In the genomic region with DNA sequence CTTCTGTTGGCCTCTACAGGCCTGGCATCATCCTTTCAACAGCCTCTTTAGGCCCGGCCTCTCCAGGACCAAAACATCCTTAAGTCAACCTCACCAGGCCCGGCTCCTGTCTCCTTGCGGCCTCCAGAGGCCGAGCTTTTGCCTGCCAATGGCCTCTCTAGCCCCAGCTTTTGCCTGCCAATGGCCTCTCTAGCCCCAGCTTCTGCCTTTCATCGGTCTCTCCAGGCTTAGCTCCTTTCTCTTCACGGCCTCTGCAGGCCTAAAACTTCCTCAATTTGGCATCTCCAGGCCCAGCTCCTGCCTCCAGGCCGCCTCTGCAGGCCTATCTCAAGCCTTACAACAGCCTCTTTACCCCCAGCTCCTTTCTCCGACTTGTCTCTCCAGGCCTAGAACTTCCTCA, we compare ENCODE assay signal across 29 cellular contexts. TPM values are rescaled to one million over a fixed set of nuclear protein-coding genes. Genes with fewer than 3 reads are reported as not detected.
DNase-seq lines count a peak whose midpoint lies in the region; ATAC-seq and TF ChIP-seq lines count a peak whose summit lies in the region.
"Had no signal": no experiment of that assay in that cellular context is flagged by ENCODE, and none has a peak within 500 bp of the region (broad histone marks: within the 10 kb centered on the region; RNA-seq: fewer than 3 reads in every experiment).

No MANE protein-coding gene starts in this region.

- no peaks in the 10 kb centered on the region for H3K9me3 Mint-ChIP-seq in activated naive CD8-positive, alpha-beta T cell treated with anti-CD3 and anti-CD28 coated beads, Interleukin-2, amount 10 ng/mL, durations not matched to agents 7 days and 5 days
- no peaks in the 10 kb centered on the region for H3K9me3 Mint-ChIP-seq in activated naive CD8-positive, alpha-beta T cell treated with anti-CD3 and anti-CD28 coated beads for 36 hours
- H3K9me3 Mint-ChIP-seq in endothelial cell (ENCODE audit: unreplicated experiment) (no peaks in the 10 kb centered on the region), type B pancreatic cell (no peaks in the 10 kb centered on the region)
- H3K9me3 Mint-ChIP-seq: activated naive CD4-positive, alpha-beta T cell treated with anti-CD3 and anti-CD28 coated beads, Interleukin-2, amount 10 ng/mL, durations not matched to agents 7 days and 5 days; T-cell had no signal

- H3K9me3 ChIP-seq in heart right ventricle (no peaks in the 10 kb centered on the region), sigmoid colon (no peaks in the 10 kb centered on the region)
- H3K9me3 ChIP-seq: colonic mucosa, esophagus muscularis mucosa, MG63, SJSA1, stomach, thyroid gland had no signal

- 90 to 91% methylated on average over 8 of the region's 8 CpGs for WGBS in heart right ventricle, 2 donors
- WGBS in sigmoid colon, 2 donors: 90 to 94% methylated on average over 8 of the region's 8 CpGs

- no peak for TF ChIP-seq EP300 in sigmoid colon (IDR thresholded peaks at IDR 0.05)

- H3K4me1 Mint-ChIP-seq in activated naive CD8-positive, alpha-beta T cell treated with anti-CD3 and anti-CD28 coated beads, Interleukin-2, amount 10 ng/mL, durations not matched to agents 7 days and 5 days: peaks cover 4% of the 10 kb centered on the region
- no peaks in the 10 kb centered on the region for H3K4me1 Mint-ChIP-seq in activated naive CD8-positive, alpha-beta T cell treated with anti-CD3 and anti-CD28 coated beads for 36 hours
- H3K4me1 Mint-ChIP-seq in endothelial cell (ENCODE audit: unreplicated experiment) (peaks cover 5% of the 10 kb centered on the region), type B pancreatic cell (ENCODE audit: unreplicated experiment) (no peaks in the 10 kb centered on the region)
- H3K4me1 Mint-ChIP-seq: activated naive CD4-positive, alpha-beta T cell treated with anti-CD3 and anti-CD28 coated beads, Interleukin-2, amount 10 ng/mL, durations not matched to agents 7 days and 5 days; B cell; T-cell had no signal

- POLR2A ChIA-PET in activated naive CD8-positive, alpha-beta T cell treated with anti-CD3 and anti-CD28 coated beads, Interleukin-2, amount 10 ng/mL, durations not matched to agents 7 days and 5 days (lab: Charles Lee): no interaction called here

- H3K4me3 ChIP-seq in heart right ventricle: no peak overlapping the region
- H3K4me3 ChIP-seq in sigmoid colon: no peak overlapping the region
- H3K4me3 ChIP-seq: colonic mucosa, esophagus muscularis mucosa, MG63, SJSA1, stomach, thyroid gland had no signal

- ATAC-seq in activated naive CD8-positive, alpha-beta T cell treated with anti-CD3 and anti-CD28 coated beads, Interleukin-2, amount 10 ng/mL, durations not matched to agents 7 days and 5 days (ENCODE audit: low read depth): no peak
- ATAC-seq in heart right ventricle: no peak
- ATAC-seq: activated CD4-positive, CD25-positive, alpha-beta regulatory T cell treated with anti-CD3 and anti-CD28 coated beads, Interleukin-2, amount 50 U/mL, for 24 hours; foreskin keratinocyte; T-cell had no signal

- no peak for TF ChIP-seq CTCF in endothelial cell (IDR thresholded peaks at IDR 0.05; ENCODE audit: unreplicated experiment)
- TF ChIP-seq CTCF in type B pancreatic cell (conservative IDR thresholded peaks at IDR 0.05): no peak
- no peak for TF ChIP-seq CTCF in heart right ventricle (IDR thresholded peaks at IDR 0.05)
- TF ChIP-seq CTCF in sigmoid colon (IDR thresholded peaks at IDR 0.05): no peak

- no peaks in the 10 kb centered on the region for H3K27me3 Mint-ChIP-seq in activated naive CD8-positive, alpha-beta T cell treated with anti-CD3 and anti-CD28 coated beads, Interleukin-2, amount 10 ng/mL, durations not matched to agents 7 days and 5 days
- H3K27me3 Mint-ChIP-seq in activated naive CD8-positive, alpha-beta T cell treated with anti-CD3 and anti-CD28 coated beads for 36 hours: no peaks in the 10 kb centered on the region
- H3K27me3 Mint-ChIP-seq in endothelial cell (ENCODE audit: unreplicated experiment) (peaks cover 6% of the 10 kb centered on the region), type B pancreatic cell (no peaks in the 10 kb centered on the region)
- H3K27me3 Mint-ChIP-seq: activated naive CD4-positive, alpha-beta T cell treated with anti-CD3 and anti-CD28 coated beads, Interleukin-2, amount 10 ng/mL, durations not matched to agents 7 days and 5 days; B cell; T-cell had no signal

- no peak for TF ChIP-seq POLR2A in sigmoid colon (IDR thresholded peaks at IDR 0.05)

- H3K36me3 Mint-ChIP-seq in activated naive CD8-positive, alpha-beta T cell treated with anti-CD3 and anti-CD28 coated beads, Interleukin-2, amount 10 ng/mL, durations not matched to agents 7 days and 5 days: no peaks in the 10 kb centered on the region
- no peaks in the 10 kb centered on the region for H3K36me3 Mint-ChIP-seq in activated naive CD8-positive, alpha-beta T cell treated with anti-CD3 and anti-CD28 coated beads for 36 hours
- peaks cover 27% of the 10 kb centered on the region for H3K36me3 Mint-ChIP-seq in endothelial cell (ENCODE audit: low read depth, unreplicated experiment)
- no peaks in the 10 kb centered on the region for H3K36me3 Mint-ChIP-seq in type B pancreatic cell
- H3K36me3 Mint-ChIP-seq: activated naive CD4-positive, alpha-beta T cell treated with anti-CD3 and anti-CD28 coated beads, Interleukin-2, amount 10 ng/mL, durations not matched to agents 7 days and 5 days; T-cell had no signal

- H3K27me3 ChIP-seq in heart right ventricle: no peaks in the 10 kb centered on the region
- H3K27me3 ChIP-seq in sigmoid colon: no peaks in the 10 kb centered on the region
- H3K27me3 ChIP-seq: colonic mucosa, esophagus muscularis mucosa, foreskin keratinocyte, MG63, SJSA1, stomach, thyroid gland had no signal

- H3K4me3 Mint-ChIP-seq in activated naive CD8-positive, alpha-beta T cell treated with anti-CD3 and anti-CD28 coated beads, Interleukin-2, amount 10 ng/mL, durations not matched to agents 7 days and 5 days: no peak overlapping the region
- no peak overlapping the region for H3K4me3 Mint-ChIP-seq in activated naive CD8-positive, alpha-beta T cell treated with anti-CD3 and anti-CD28 coated beads for 36 hours
- H3K4me3 Mint-ChIP-seq in endothelial cell (ENCODE audit: unreplicated experiment): no peak overlapping the region
- no peak overlapping the region for H3K4me3 Mint-ChIP-seq in type B pancreatic cell
- H3K4me3 Mint-ChIP-seq: activated naive CD4-positive, alpha-beta T cell treated with anti-CD3 and anti-CD28 coated beads, Interleukin-2, amount 10 ng/mL, durations not matched to agents 7 days and 5 days; B cell; T-cell had no signal

- H3K27ac Mint-ChIP-seq in activated naive CD8-positive, alpha-beta T cell treated with anti-CD3 and anti-CD28 coated beads, Interleukin-2, amount 10 ng/mL, durations not matched to agents 7 days and 5 days: peak overlapping the region; percentile 20
- no peak overlapping the region for H3K27ac Mint-ChIP-seq in activated naive CD8-positive, alpha-beta T cell treated with anti-CD3 and anti-CD28 coated beads for 36 hours
- H3K27ac Mint-ChIP-seq in endothelial cell (ENCODE audit: unreplicated experiment): peak overlapping the region; percentile 31
- H3K27ac Mint-ChIP-seq in type B pancreatic cell: peak overlapping the region; percentile 35
- H3K27ac Mint-ChIP-seq: activated naive CD4-positive, alpha-beta T cell treated with anti-CD3 and anti-CD28 coated beads, Interleukin-2, amount 10 ng/mL, durations not matched to agents 7 days and 5 days; B cell; T-cell had no signal

- intact Hi-C loops in heart right ventricle (cut with DNase I) (no loop called here), sigmoid colon (cut with DNase I) (no loop called here)

- peaks cover 0 to 14% (median 0%) of the 10 kb centered on the region in 9 donors for H3K36me3 ChIP-seq in heart right ventricle
- H3K36me3 ChIP-seq in sigmoid colon: no peaks in the 10 kb centered on the region
- H3K36me3 ChIP-seq: colonic mucosa, MG63, SJSA1 had no signal

- no peak for DNase-seq in activated naive CD8-positive, alpha-beta T cell treated with anti-CD3 and anti-CD28 coated beads, Interleukin-2, amount 10 ng/mL, durations not matched to agents 7 days and 5 days
- no peak for DNase-seq in activated naive CD8-positive, alpha-beta T cell treated with anti-CD3 and anti-CD28 coated beads for 36 hours
- peak; percentile 14 for DNase-seq in MV-4-11 (lab: John Stamatoyannopoulos, UW)
- DNase-seq in endothelial cell (ENCODE audit: low spot score): no peak
- no peak for DNase-seq in type B pancreatic cell (ENCODE audit: extremely low spot score, unreplicated experiment)
- DNase-seq in heart right ventricle: no peak
- no peak for DNase-seq in sigmoid colon
- DNase-seq: activated naive CD4-positive, alpha-beta T cell treated with anti-CD3 and anti-CD28 coated beads, Interleukin-2, amount 10 ng/mL, durations not matched to agents 7 days and 5 days; activated T-cell treated with anti-CD3 and anti-CD28 coated beads, Interleukin-2, amount 50 U/mL, for 48 hours; colonic mucosa; COR-L47; DMS79; effector CD8-positive, alpha-beta T cell; foreskin keratinocyte; GF-D8; mammary epithelial cell; MG63; NCI-H1436; NCI-H2081 treated with DMSO at 0.1 percent for 48 hours; NCI-H345; NCI-H774; nucleus accumbens; stomach; T-cell; thyroid gland had no signal

- H3K27ac ChIP-seq in heart right ventricle: no peak overlapping the region
- H3K27ac ChIP-seq in sigmoid colon: no peak overlapping the region
- H3K27ac ChIP-seq: colonic mucosa, esophagus muscularis mucosa, foreskin keratinocyte, SJSA1, stomach, thyroid gland had no signal

- H3K4me1 ChIP-seq in heart right ventricle (no peaks in the 10 kb centered on the region), sigmoid colon (no peaks in the 10 kb centered on the region)
- H3K4me1 ChIP-seq: colonic mucosa, esophagus muscularis mucosa, foreskin keratinocyte, SJSA1, stomach, thyroid gland had no signal

RNA-seq across cellular contexts. Expression of gene TMEM248, which starts 15.8 kb away (rescaled TPM):
- 10 to 100 TPM; 86.9 to 88.1 TPM for total RNA-seq in activated naive CD8-positive, alpha-beta T cell treated with anti-CD3 and anti-CD28 coated beads, Interleukin-2, amount 10 ng/mL, durations not matched to agents 7 days and 5 days
- total RNA-seq in activated naive CD8-positive, alpha-beta T cell treated with anti-CD3 and anti-CD28 coated beads for 36 hours: 10 to 100 TPM; 80.3 to 82.6 TPM
- total RNA-seq in endothelial cell (ENCODE audit: unreplicated experiment) (97.7 TPM), type B pancreatic cell (ENCODE audit: low replicate concordance) (71.6 and 84.5 TPM in 2 replicates), heart right ventricle (10 to 100 TPM; 37.3 to 53.4 (median 46.0) TPM), sigmoid colon (10 to 100 TPM; 66.2 to 93.8 (median 81.2) TPM)
- polyA plus RNA-seq in heart right ventricle (10 to 100 TPM; 10.2 to 28.5 TPM), sigmoid colon (10 to 100 TPM; 19.7 to 51.0 (median 22.2) TPM)
